In genomic region chr11:119739975-119740374, GRCh38 we compare ENCODE assay signal across 17 cellular contexts. TPM values are rescaled to one million over a fixed set of nuclear protein-coding genes. Genes with fewer than 3 reads are reported as not detected.
A peak's percentile ranks its signal among the peaks of the same experiment; 100 is the strongest.
DNase-seq lines count a peak whose midpoint lies in the region; TF ChIP-seq lines count a peak whose summit lies in the region.
"Had no signal": no experiment of that assay in that cellular context is flagged by ENCODE, and none has a peak within 500 bp of the region (broad histone marks: within the 10 kb centered on the region; RNA-seq: fewer than 3 reads in every experiment).

No MANE protein-coding gene starts in this region.

- H3K27me3 ChIP-seq in stomach: peaks cover 0 to 59% (median 31%) of the 10 kb centered on the region in 3 donors
- H3K27me3 ChIP-seq: BE2C had no signal

- TF ChIP-seq POLR2A in erythroblast (IDR thresholded peaks at IDR 0.05; ENCODE audit: low read length) (no peak), stomach (IDR thresholded peaks at IDR 0.05) (no peak)

- intact Hi-C loops in stomach (cut with DNase I; ENCODE audit: low total_unique reads): no loop called here

- H3K9me3 Mint-ChIP-seq in chondrocyte (ENCODE audit: low read depth): no peaks in the 10 kb centered on the region
- H3K9me3 Mint-ChIP-seq: CD4-positive, alpha-beta T cell; HFFc6 had no signal

- no peak overlapping the region for H3K27ac ChIP-seq in stomach
- H3K27ac ChIP-seq: KMS-11, SK-N-MC had no signal

- H3K4me1 ChIP-seq in stomach: peaks cover 21 to 38% (median 31%) of the 10 kb centered on the region in 4 donors

- TF ChIP-seq CTCF in stomach (IDR thresholded peaks at IDR 0.05): no peak
- no peak for TF ChIP-seq CTCF in chondrocyte (IDR thresholded peaks at IDR 0.05)

- H3K4me3 Mint-ChIP-seq in chondrocyte (ENCODE audit: unreplicated experiment): no peak overlapping the region
- H3K4me3 Mint-ChIP-seq: CD4-positive, alpha-beta T cell; HFFc6 had no signal

- DNase-seq in NCI-H2171 treated with DMSO at 0.1 percent for 48 hours (lab: John Stamatoyannopoulos, UW) (peak; percentile 67), NCI-H2171 (lab: John Stamatoyannopoulos, UW) (no peak), HUDEP-2 (lab: John Stamatoyannopoulos, UW; ENCODE audit: unreplicated experiment in 76 of 76) (peak in 64 of 76 experiments; percentile 14 to 90 (median 58)), erythroblast (lab: John Stamatoyannopoulos, UW) (peak; percentile 20 to 51), stomach (peak; percentile 65), chondrocyte (ENCODE audit: low spot score) (no peak), NCI-H446 treated with DMSO at 0.1 percent for 48 hours (lab: John Stamatoyannopoulos, UW) (no peak), HCEC 1CT (no peak)
- DNase-seq: 8988T; BE2C; CD4-positive, alpha-beta T cell; GF-D8; HFFc6; NCI-H1436 treated with DMSO at 0.1 percent for 48 hours; NCI-H446 had no signal

- H3K27ac Mint-ChIP-seq in chondrocyte (ENCODE audit: unreplicated experiment): no peak overlapping the region
- H3K27ac Mint-ChIP-seq: CD4-positive, alpha-beta T cell; HFFc6 had no signal

- 26 to 66% (median 33%) methylated on average over 3 to 4 of the region's 4 CpGs for WGBS in stomach, 5 donors

- H3K36me3 Mint-ChIP-seq in chondrocyte (ENCODE audit: low read depth): no peaks in the 10 kb centered on the region

- H3K9me3 ChIP-seq in stomach: no peaks in the 10 kb centered on the region
- H3K9me3 ChIP-seq: BE2C had no signal

- no peaks in the 10 kb centered on the region for H3K36me3 ChIP-seq in stomach
- H3K36me3 ChIP-seq: BE2C had no signal

- H3K27me3 Mint-ChIP-seq in chondrocyte (ENCODE audit: low read depth): peaks cover 54% of the 10 kb centered on the region

- TF ChIP-seq EP300 in stomach (IDR thresholded peaks at IDR 0.05): no peak

- no peak overlapping the region for H3K4me3 ChIP-seq in stomach
- H3K4me3 ChIP-seq: SK-N-MC had no signal

- peaks cover 8% of the 10 kb centered on the region for H3K4me1 Mint-ChIP-seq in chondrocyte (ENCODE audit: low read depth)

RNA-seq across cellular contexts. Expression of gene NECTIN1, which starts 11.0 kb away (rescaled TPM):
- total RNA-seq in stomach (10 to 100 TPM in 2 of 5 donors, 1 to 10 TPM in 3; 5.4 to 92.1 (median 6.5) TPM), chondrocyte (9.1 to 10.3 TPM (median 9.7 TPM) in 3 replicates)
- 10 to 100 TPM in 1 of 3 donors, 1 to 10 TPM in 2; 1.2 to 20.9 (median 3.1) TPM for polyA plus RNA-seq in stomach

Comparison
In these comparisons a context has a peak if more than half of its experiments do, and no peak if none do; other contexts are left out.
1. DNase-seq: peak in NCI-H2171 treated with DMSO at 0.1 percent for 48 hours (single experiment), HUDEP-2 (64 of 76), erythroblast (2 of 2) and stomach (single experiment); none in NCI-H2171 (single experiment), chondrocyte (single experiment), NCI-H446 treated with DMSO at 0.1 percent for 48 hours (single experiment) and HCEC 1CT (single experiment).